Comparison of ENCODE assay signal across 8 cellular contexts in genomic region chr3:52534281-52535183, GRCh38. TPM values are rescaled to one million over a fixed set of nuclear protein-coding genes. Genes with fewer than 3 reads are reported as not detected.
DNase-seq lines count a peak whose midpoint lies in the region; ATAC-seq and TF ChIP-seq lines count a peak whose summit lies in the region.

No MANE protein-coding gene starts in this region.

- H3K14ac ChIP-seq in trophoblast cell (ENCODE audit: low read length): peak overlapping the region; percentile 26

- H2AFZ ChIP-seq in trophoblast cell (ENCODE audit: insufficient read depth, low read length, poor library complexity): peak overlapping the region; percentile 70

- H3K27ac ChIP-seq in BLaER1: peak overlapping the region; percentile 82
- H3K27ac ChIP-seq in HEK293 (ENCODE audit: extremely low read depth, low read depth, low read length): peak overlapping the region; percentile 21; the same call in 1 of the 2 replicates
- peak overlapping the region; percentile 10 for H3K27ac ChIP-seq in trophoblast cell (ENCODE audit: low read depth, low read length)

- H3K4me1 ChIP-seq in BLaER1 (peaks cover 77% of the 10 kb centered on the region), HEK293 (ENCODE audit: control insufficient read depth, insufficient read depth, low read length) (peaks cover 4% of the 10 kb centered on the region; the same call in 1 of the 2 replicates), trophoblast cell (ENCODE audit: control insufficient read depth in 1 of 2, insufficient read depth in 2 of 2, low read length in 2 of 2) (peaks cover 45 to 50% of the 10 kb centered on the region in 2 experiments)

- peak overlapping the region; percentile 82 for H3K4ac ChIP-seq in trophoblast cell (ENCODE audit: low read depth, low read length)

- no peak for TF ChIP-seq CTCF in HEK293 (tag by site-specific recombination; IDR thresholded peaks at IDR 0.05)
- no peak for TF ChIP-seq CTCF in fibroblast of villous mesenchyme (IDR thresholded peaks at IDR 0.05; ENCODE audit: insufficient read depth, low read depth, low read length)

- intact Hi-C loops in activated CD4-positive, alpha-beta memory T cell treated with anti-CD3 and anti-CD28 coated beads for 36 hours (cut with micrococcal nuclease): loop anchor here (10.0 kb wide), 5 partner anchors 250 to 1350 kb away; partner anchors contain the start of genes ACTR8, DUSP7, GLYCTK and SFMBT1

- peaks cover 26% of the 10 kb centered on the region for H3K36me3 ChIP-seq in BLaER1
- H3K36me3 ChIP-seq in HEK293 (ENCODE audit: control insufficient read depth in 2 of 2, insufficient read depth in 1 of 2, low read length in 2 of 2): peaks cover 0 to 38% of the 10 kb centered on the region in 2 experiments; a peak in 1 of 3 replicates
- peaks cover 11 to 12% of the 10 kb centered on the region in 2 experiments for H3K36me3 ChIP-seq in trophoblast cell (ENCODE audit: control insufficient read depth in 1 of 2, insufficient read depth in 2 of 2, low read length in 2 of 2)

- H2BK120ac ChIP-seq in trophoblast cell (ENCODE audit: insufficient read depth, low read length, poor library complexity): peak overlapping the region; percentile 12

- H3K9me3 ChIP-seq in BLaER1 (no peaks in the 10 kb centered on the region), HEK293 (ENCODE audit: control insufficient read depth, insufficient read depth, low read depth, low read length) (no peaks in the 10 kb centered on the region), trophoblast cell (ENCODE audit: insufficient read depth, low read depth, low read length) (peaks cover 2% of the 10 kb centered on the region)

- peak overlapping the region; percentile 14 for H2BK5ac ChIP-seq in trophoblast cell (ENCODE audit: low read depth, low read length, poor library complexity)

- peak overlapping the region; percentile 92 for H4K8ac ChIP-seq in trophoblast cell (ENCODE audit: low read depth, low read length)

- peaks cover 26% of the 10 kb centered on the region for H3K79me1 ChIP-seq in trophoblast cell (ENCODE audit: low read length)

- peak; percentile 11 for DNase-seq in activated CD4-positive, alpha-beta memory T cell treated with anti-CD3 and anti-CD28 coated beads for 36 hours
- DNase-seq in fibroblast of villous mesenchyme (ENCODE audit: low read depth) (peak; percentile 41), trophoblast cell (peak; percentile 22 to 63)
- no peak for DNase-seq in stimulated activated naive CD4-positive, alpha-beta T cell treated with Interleukin-2 at 50 U/mL for 16 hours (lab: John Stamatoyannopoulos, UW)

- no peaks in the 10 kb centered on the region for H3K9me3 Mint-ChIP-seq in activated CD4-positive, alpha-beta memory T cell treated with anti-CD3 and anti-CD28 coated beads for 36 hours

- peak overlapping the region; percentile 95 for H3K4me2 ChIP-seq in BLaER1
- H3K4me2 ChIP-seq in trophoblast cell (ENCODE audit: low read length): peak overlapping the region; percentile 52

- CTCF ChIA-PET in HEK293 (lab: Yijun Ruan, JAX): interaction anchor here (0.6 kb wide), 1 partner anchor 25 kb away, joined by 3 read pairs; no protein-coding TSS in a partner anchor
- CTCF ChIA-PET in activated CD4-positive, alpha-beta memory T cell treated with anti-CD3 and anti-CD28 coated beads for 36 hours (lab: Charles Lee): no interaction called here

- peak overlapping the region; percentile 81 for H4K12ac ChIP-seq in trophoblast cell (ENCODE audit: low read depth, low read length)

- no peak overlapping the region for H3K27ac Mint-ChIP-seq in activated CD4-positive, alpha-beta memory T cell treated with anti-CD3 and anti-CD28 coated beads for 36 hours

- H2BK12ac ChIP-seq in trophoblast cell (ENCODE audit: low read length): peak overlapping the region; percentile 12

- peak overlapping the region; percentile 83 for H3K9ac ChIP-seq in BLaER1
- peak overlapping the region; percentile 25 for H3K9ac ChIP-seq in trophoblast cell (ENCODE audit: low read length)

- ATAC-seq in GM21360 (IDR thresholded peaks at IDR 0.05; ENCODE audit: unreplicated experiment) (no peak), HG03095 (IDR thresholded peaks at IDR 0.05; ENCODE audit: unreplicated experiment) (no peak)

- H3K36me3 Mint-ChIP-seq in activated CD4-positive, alpha-beta memory T cell treated with anti-CD3 and anti-CD28 coated beads for 36 hours: peaks cover 10% of the 10 kb centered on the region

- no peak overlapping the region for H3K23ac ChIP-seq in trophoblast cell (ENCODE audit: low read length)

- POLR2A ChIA-PET in HEK293 (lab: Yijun Ruan, JAX): no interaction called here
- POLR2A ChIA-PET in activated CD4-positive, alpha-beta memory T cell treated with anti-CD3 and anti-CD28 coated beads for 36 hours (lab: Charles Lee): no interaction called here

- peaks cover 54% of the 10 kb centered on the region for H4K20me1 ChIP-seq in BLaER1

- H3K27me3 ChIP-seq in BLaER1: no peaks in the 10 kb centered on the region
- no peaks in the 10 kb centered on the region for H3K27me3 ChIP-seq in trophoblast cell (ENCODE audit: insufficient read depth, low read length)

- WGBS in trophoblast cell (ENCODE audit: extremely low coverage, insufficient coverage, insufficient read length): no CpG with 5 or more reads among the region's 57 CpGs

- peak overlapping the region; percentile 70 for H3K4me3 Mint-ChIP-seq in activated CD4-positive, alpha-beta memory T cell treated with anti-CD3 and anti-CD28 coated beads for 36 hours

- H3K4me3 ChIP-seq in BLaER1: peak overlapping the region; percentile 93
- peak overlapping the region; percentile 38 for H3K4me3 ChIP-seq in HEK293 (ENCODE audit: low read depth, low read length)
- peak overlapping the region; percentile 64 for H3K4me3 ChIP-seq in fibroblast of villous mesenchyme (ENCODE audit: low read depth, low read length)
- H3K4me3 ChIP-seq in trophoblast cell (ENCODE audit: low read depth, low read length): peak overlapping the region; percentile 46

- H3K27me3 Mint-ChIP-seq in activated CD4-positive, alpha-beta memory T cell treated with anti-CD3 and anti-CD28 coated beads for 36 hours: no peaks in the 10 kb centered on the region

- H2AK5ac ChIP-seq in trophoblast cell (ENCODE audit: low read length): peak overlapping the region; percentile 47

- H3K18ac ChIP-seq in trophoblast cell (ENCODE audit: low read length): peak overlapping the region; percentile 21

- H3K79me2 ChIP-seq in trophoblast cell (ENCODE audit: control insufficient read depth, insufficient read depth, low read length, poor library complexity): peaks cover 39% of the 10 kb centered on the region

- H3K4me1 Mint-ChIP-seq in activated CD4-positive, alpha-beta memory T cell treated with anti-CD3 and anti-CD28 coated beads for 36 hours (ENCODE audit: low read depth): peaks cover 36% of the 10 kb centered on the region

- peak overlapping the region; percentile 64 for H4K91ac ChIP-seq in trophoblast cell (ENCODE audit: low read depth, low read length)

TF ChIP-seq in HEK293, 187 proteins besides CTCF, POLR2A, EP300 and RAD21:
- TF ChIP-seq ZNF626 (tag by site-specific recombination; IDR thresholded peaks at IDR 0.05) (no peak), KLF9 (tag by site-specific recombination; IDR thresholded peaks at IDR 0.05; ENCODE audit: low read depth) (no peak), ZBTB8A (tag by site-specific recombination; IDR thresholded peaks at IDR 0.05) (peak; percentile 3; the same call in 1 of the 2 replicates), HOXD13 (CRISPR knock-in tag; IDR thresholded peaks at IDR 0.05; ENCODE audit: borderline replicate concordance) (no peak), ZBTB20 (tag by site-specific recombination; IDR thresholded peaks at IDR 0.05) (0 out of 2 replicates have a peak, but pooled peaks have one; percentile 27), BCL11B (tag by site-specific recombination; IDR thresholded peaks at IDR 0.05; ENCODE audit: low read depth) (no peak), ZNF449 (tag by site-specific recombination; IDR thresholded peaks at IDR 0.05) (no peak), ZNF335 (tag by site-specific recombination; conservative IDR thresholded peaks at IDR 0.05) (peak; percentile 53; the same call in 1 of the 2 replicates), ZFHX2 (tag by site-specific recombination; conservative IDR thresholded peaks at IDR 0.05) (peak; percentile 30; the same call in 1 of the 2 replicates), SP2 (tag by site-specific recombination; IDR thresholded peaks at IDR 0.05) (peak; percentile 27; the same call in 1 of the 2 replicates), ZBTB26 (tag by site-specific recombination; optimal IDR thresholded peaks at IDR 0.05) (peak; percentile 22)

RNA-seq across cellular contexts. Expression of gene NT5DC2, which starts 0.9 kb away (rescaled TPM):
- 10 to 100 TPM; 46.9 to 49.5 TPM for total RNA-seq in activated CD4-positive, alpha-beta memory T cell treated with anti-CD3 and anti-CD28 coated beads for 36 hours
- 45.8 and 85.0 TPM in 2 replicates for total RNA-seq in fibroblast of villous mesenchyme
- polyA plus RNA-seq in trophoblast cell (2013): 247 and 254 TPM in 2 replicates

RNA-seq across cellular contexts. Expression of gene UQCC5, which starts 1.9 kb away (rescaled TPM):
- 10 to 100 TPM; 12.9 to 13.3 TPM for total RNA-seq in activated CD4-positive, alpha-beta memory T cell treated with anti-CD3 and anti-CD28 coated beads for 36 hours
- total RNA-seq in fibroblast of villous mesenchyme: 7.7 and 17.7 TPM in 2 replicates
- 68.9 TPM in 2 replicates for polyA plus RNA-seq in trophoblast cell (2013)

RNA-seq across cellular contexts. Expression of gene STAB1, which starts 39.4 kb away (rescaled TPM):
- total RNA-seq in activated CD4-positive, alpha-beta memory T cell treated with anti-CD3 and anti-CD28 coated beads for 36 hours: under 1 TPM in 1 of 2 experiments, not detected in 1; 0.14 TPM
- total RNA-seq in fibroblast of villous mesenchyme: under 0.01 and 0.43 TPM in 2 replicates
- 0.14 and 0.19 TPM in 2 replicates for polyA plus RNA-seq in trophoblast cell (2013)

Comparison
In these comparisons a context has a peak if more than half of its experiments do, and no peak if none do; other contexts are left out.
1. H3K27ac ChIP-seq: peak in every context shown above with its lines; median percentile 82 in BLaER1; 21 in HEK293; 10 in trophoblast cell.
2. H3K4me3 ChIP-seq: peak in every context shown above with its lines; median percentile 93 in BLaER1; 64 in fibroblast of villous mesenchyme; 46 in trophoblast cell; 38 in HEK293.